Comparison of ENCODE assay signal across 27 cellular contexts in the genomic region with DNA sequence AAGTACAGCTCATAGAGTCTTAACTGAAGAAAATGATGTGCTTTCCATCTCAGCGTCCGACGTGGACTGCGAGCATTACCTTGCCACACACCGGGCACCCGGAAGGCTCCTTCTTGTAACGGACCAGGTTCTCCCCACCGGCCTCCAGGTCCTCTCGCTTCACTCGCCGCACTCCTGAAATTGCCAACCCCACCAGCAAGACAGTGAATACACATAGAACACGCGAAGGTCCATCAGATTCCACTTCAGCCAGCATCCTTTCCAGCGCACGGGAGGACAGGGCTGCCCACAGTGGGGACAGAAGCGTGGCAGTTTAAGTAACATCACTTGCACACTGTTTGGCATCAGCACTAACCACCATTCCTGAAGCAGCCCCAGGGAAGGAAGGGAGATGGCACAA. TPM values are rescaled to one million over a fixed set of nuclear protein-coding genes. Genes with fewer than 3 reads are reported as not detected.
"Had no signal": no experiment of that assay in that cellular context is flagged by ENCODE, and none has a peak within 500 bp of the region (broad histone marks: within the 10 kb centered on the region; RNA-seq: fewer than 3 reads in every experiment).

No MANE protein-coding gene starts in this region.

- ATAC-seq: effector memory CD8-positive, alpha-beta T cell; foreskin keratinocyte; gastroesophageal sphincter; heart left ventricle; left colon; left lobe of liver; mucosa of descending colon had no signal

- H3K27me3 Mint-ChIP-seq: dendritic cell treated with granulocyte-macrophage colony-stimulating factor and Interleukin-4, amounts not matched to agents 40 ng/mL and 50 ng/mL, for 4 days; effector memory CD8-positive, alpha-beta T cell; memory B cell; naive B cell had no signal

- H3K4me3 Mint-ChIP-seq: dendritic cell treated with granulocyte-macrophage colony-stimulating factor and Interleukin-4, amounts not matched to agents 40 ng/mL and 50 ng/mL, for 4 days; effector memory CD8-positive, alpha-beta T cell; endodermal cell; immature natural killer cell; memory B cell; mesothelial cell of epicardium; naive B cell had no signal

- H3K9me3 Mint-ChIP-seq: dendritic cell treated with granulocyte-macrophage colony-stimulating factor and Interleukin-4, amounts not matched to agents 40 ng/mL and 50 ng/mL, for 4 days; effector memory CD8-positive, alpha-beta T cell; endodermal cell; immature natural killer cell; memory B cell; mesothelial cell of epicardium; naive B cell had no signal

- H3K27ac Mint-ChIP-seq: dendritic cell treated with granulocyte-macrophage colony-stimulating factor and Interleukin-4, amounts not matched to agents 40 ng/mL and 50 ng/mL, for 4 days; effector memory CD8-positive, alpha-beta T cell; endodermal cell; immature natural killer cell; memory B cell; mesothelial cell of epicardium had no signal

- DNase-seq: colonic mucosa; cortex of kidney; effector CD8-positive, alpha-beta T cell; effector memory CD8-positive, alpha-beta T cell; endodermal cell; erythroblast; foreskin keratinocyte; hypothalamus; immature natural killer cell; islet precursor cell; kidney; kidney glomerular epithelial cell; left colon; left ventricle myocardium inferior; mammary epithelial cell; mesendoderm; naive B cell had no signal

- H3K4me1 Mint-ChIP-seq: endodermal cell, immature natural killer cell, memory B cell, mesothelial cell of epicardium had no signal

- H3K36me3 Mint-ChIP-seq: mesothelial cell of epicardium had no signal

RNA-seq across cellular contexts. Expression of a gene that starts 59.0 kb away (rescaled TPM):
- total RNA-seq: fibroblast of villous mesenchyme, frontal cortex, myocyte had no signal
